Comparison of ENCODE assay signal across 10 cellular contexts in genomic region chr4:40058854-40059253, GRCh38. TPM values are rescaled to one million over a fixed set of nuclear protein-coding genes. Genes with fewer than 3 reads are reported as not detected.
A peak's percentile ranks its signal among the peaks of the same experiment; 100 is the strongest.
DNase-seq lines count a peak whose midpoint lies in the region; ATAC-seq and TF ChIP-seq lines count a peak whose summit lies in the region.
"Had no signal": no experiment of that assay in that cellular context is flagged by ENCODE, and none has a peak within 500 bp of the region (broad histone marks: within the 10 kb centered on the region; RNA-seq: fewer than 3 reads in every experiment).

No MANE protein-coding gene starts in this region.

- peak overlapping the region; percentile 100 for H3K27ac ChIP-seq in RWPE1

- no peak for ATAC-seq in activated CD8-positive, alpha-beta memory T cell treated with anti-CD3 and anti-CD28 coated beads, Interleukin-2, amount 10 ng/mL, durations not matched to agents 7 days and 5 days
- ATAC-seq: foreskin keratinocyte had no signal

- peak overlapping the region; percentile 48 for H3K4me3 Mint-ChIP-seq in activated CD8-positive, alpha-beta memory T cell treated with anti-CD3 and anti-CD28 coated beads, Interleukin-2, amount 10 ng/mL, durations not matched to agents 7 days and 5 days

- H3K36me3 Mint-ChIP-seq in activated CD8-positive, alpha-beta memory T cell treated with anti-CD3 and anti-CD28 coated beads, Interleukin-2, amount 10 ng/mL, durations not matched to agents 7 days and 5 days: peaks cover 20% of the 10 kb centered on the region

- CTCF ChIA-PET in activated CD8-positive, alpha-beta memory T cell treated with anti-CD3 and anti-CD28 coated beads, Interleukin-2, amount 10 ng/mL, durations not matched to agents 7 days and 5 days (lab: Charles Lee): interaction anchor here (1.5 to 3.9 kb wide), 3 partner anchors 155 to 250 kb away, joined by 4 to 42 read pairs (median 5); no protein-coding TSS in a partner anchor
- CTCF ChIA-PET in RWPE1 (lab: Yijun Ruan, JAX): no interaction called here

- H3K4me1 Mint-ChIP-seq in activated CD8-positive, alpha-beta memory T cell treated with anti-CD3 and anti-CD28 coated beads, Interleukin-2, amount 10 ng/mL, durations not matched to agents 7 days and 5 days: peaks cover 34% of the 10 kb centered on the region

- POLR2A ChIA-PET in RWPE1 (lab: Yijun Ruan, JAX; ENCODE audit: low non-redundant PET): interaction anchor here (0.5 kb wide), 1 partner anchor 257 kb away, joined by 4 read pairs; no protein-coding TSS in a partner anchor

- no peak for TF ChIP-seq CTCF in RWPE1 (conservative IDR thresholded peaks at IDR 0.05; ENCODE audit: low read depth)
- TF ChIP-seq CTCF in fibroblast of mammary gland (conservative IDR thresholded peaks at IDR 0.05; ENCODE audit: control insufficient read depth, insufficient read depth, low read depth, low read length): no peak

- no peaks in the 10 kb centered on the region for H3K9me3 Mint-ChIP-seq in activated CD8-positive, alpha-beta memory T cell treated with anti-CD3 and anti-CD28 coated beads, Interleukin-2, amount 10 ng/mL, durations not matched to agents 7 days and 5 days (ENCODE audit: low read depth)

- peak overlapping the region; percentile 73 for H3K4me3 ChIP-seq in fibroblast of mammary gland (ENCODE audit: control insufficient read depth, low read depth, low read length)
- H3K4me3 ChIP-seq in skeletal muscle cell (ENCODE audit: low read depth, low read length): peak overlapping the region; percentile 76

- DNase-seq in activated CD8-positive, alpha-beta memory T cell treated with anti-CD3 and anti-CD28 coated beads, Interleukin-2, amount 10 ng/mL, durations not matched to agents 7 days and 5 days: no peak
- DNase-seq in activated CD8-positive, alpha-beta memory T cell treated with anti-CD3 and anti-CD28 coated beads, Interleukin-2, amount 50 U/mL, for 4 hours: no peak
- DNase-seq in RWPE1 (ENCODE audit: low spot score) (no peak), fibroblast of mammary gland (ENCODE audit: low read depth) (no peak), skeletal muscle cell (ENCODE audit: low read depth) (no peak), 8988T (no peak), NCI-H526 treated with DMSO at 0.1 percent for 48 hours (lab: John Stamatoyannopoulos, UW) (no peak), DMS 273 treated with DMSO at 0.1 percent for 48 hours (lab: John Stamatoyannopoulos, UW) (no peak)
- DNase-seq: foreskin keratinocyte, GOT3 had no signal

- H3K27ac Mint-ChIP-seq in activated CD8-positive, alpha-beta memory T cell treated with anti-CD3 and anti-CD28 coated beads, Interleukin-2, amount 10 ng/mL, durations not matched to agents 7 days and 5 days: no peak overlapping the region

- H3K27me3 Mint-ChIP-seq in activated CD8-positive, alpha-beta memory T cell treated with anti-CD3 and anti-CD28 coated beads, Interleukin-2, amount 10 ng/mL, durations not matched to agents 7 days and 5 days: no peaks in the 10 kb centered on the region

RNA-seq across cellular contexts. Expression of gene N4BP2, which starts 2.2 kb away (rescaled TPM):
- total RNA-seq in activated CD8-positive, alpha-beta memory T cell treated with anti-CD3 and anti-CD28 coated beads, Interleukin-2, amount 10 ng/mL, durations not matched to agents 7 days and 5 days: 10 to 100 TPM; 26.5 to 28.4 TPM
